In the genomic region with DNA sequence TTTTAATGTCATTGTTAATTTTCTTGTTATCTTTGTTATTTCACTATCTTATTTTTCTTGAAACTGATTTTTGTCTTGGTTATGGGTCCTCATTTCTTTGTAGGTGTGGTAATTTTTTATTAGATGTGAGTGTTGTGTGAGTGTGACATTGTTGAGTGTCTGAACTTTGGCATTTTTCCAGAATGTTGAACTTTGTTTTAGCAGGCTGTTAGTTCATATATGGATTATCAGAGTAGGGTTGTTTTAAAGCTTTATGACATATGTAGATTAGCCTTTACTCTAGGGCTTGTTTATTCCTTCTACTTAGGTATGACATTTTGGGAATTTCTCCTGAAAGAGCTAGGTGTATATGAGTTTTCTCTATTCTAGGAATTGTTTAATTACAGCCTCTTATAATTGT, we compare ENCODE assay signal across 18 cellular contexts.
DNase-seq lines count a peak whose midpoint lies in the region; FAIRE-seq and TF ChIP-seq lines count a peak whose summit lies in the region.
"Had no signal": no experiment of that assay in that cellular context is flagged by ENCODE, and none has a peak within 500 bp of the region (broad histone marks: within the 10 kb centered on the region; RNA-seq: fewer than 3 reads in every experiment).

No MANE protein-coding gene starts in this region.

- peaks cover 3% of the 10 kb centered on the region for H3K4me1 ChIP-seq in cardiac muscle cell (ENCODE audit: low read depth)
- H3K4me1 ChIP-seq: A549 had no signal

- in situ Hi-C loops in GM13976 (cut with MboI; ENCODE audit: low sequenced_read_pairs, unreplicated experiment) = no loop called here

- H3K4me3 Mint-ChIP-seq in nephron progenitor cell = no peak overlapping the region
- H3K4me3 Mint-ChIP-seq: CD4-positive, alpha-beta T cell; GM23338 had no signal

- no peak overlapping the region for H3K27ac Mint-ChIP-seq in nephron progenitor cell
- H3K27ac Mint-ChIP-seq: CD4-positive, alpha-beta T cell; GM23338 had no signal

- H3K4me3 ChIP-seq in cardiac muscle cell = no peak overlapping the region
- H3K4me3 ChIP-seq: A549, GM23338 had no signal

- no peaks in the 10 kb centered on the region for H3K4me1 Mint-ChIP-seq in nephron progenitor cell
- H3K4me1 Mint-ChIP-seq: GM23338 had no signal

- no peaks in the 10 kb centered on the region for H3K27me3 ChIP-seq in cardiac muscle cell

- peak overlapping the region; percentile 10 for H3K27ac ChIP-seq in cardiac muscle cell
- H3K27ac ChIP-seq: A549 had no signal

- peaks cover 50% of the 10 kb centered on the region for H3K9me3 Mint-ChIP-seq in nephron progenitor cell
- H3K9me3 Mint-ChIP-seq: GM23338 had no signal

- intact Hi-C loops in cardiac septum (cut with DNase I) = no loop called here

- no peaks in the 10 kb centered on the region for H3K27me3 Mint-ChIP-seq in nephron progenitor cell (ENCODE audit: low read depth, poor library complexity)
- H3K27me3 Mint-ChIP-seq: CD4-positive, alpha-beta T cell had no signal

- peaks cover 21% of the 10 kb centered on the region for H3K36me3 ChIP-seq in cardiac muscle cell

- TF ChIP-seq CTCF in cardiac muscle cell (IDR thresholded peaks at IDR 0.05; ENCODE audit: low read depth, low read length) (no peak), nephron progenitor cell (IDR thresholded peaks at IDR 0.05) (no peak), GM13976 (IDR thresholded peaks at IDR 0.05; ENCODE audit: borderline replicate concordance, control extremely low read depth, extremely low read depth, insufficient read depth, missing control alignments) (no peak)

- H3K36me3 Mint-ChIP-seq in nephron progenitor cell (ENCODE audit: low read depth) = peaks cover 95% of the 10 kb centered on the region

- no peaks in the 10 kb centered on the region for H3K9me3 ChIP-seq in cardiac muscle cell (ENCODE audit: low read depth)

- FAIRE-seq in colon (lab: Jason Lieb, UNC) = peak; percentile 84

- DNase-seq in cardiac muscle cell (ENCODE audit: low read depth in 1 of 2, low spot score in 1 of 2) = peak; percentile 2 to 4
- no peak for DNase-seq in cardiac septum (ENCODE audit: low spot score)
- DNase-seq in NCI-H1105 treated with DMSO at 0.1 percent for 48 hours (lab: John Stamatoyannopoulos, UW) = peak; percentile 24
- DNase-seq in nephron progenitor cell = no peak
- no peak for DNase-seq in GM13976 (ENCODE audit: low spot score)
- DNase-seq in NK-92 (lab: John Stamatoyannopoulos, UW; ENCODE audit: unreplicated experiment) = no peak
- DNase-seq: CD4-positive, alpha-beta T cell; GF-D8; HCEC 1CT; NCI-H146; NCI-H2029 treated with DMSO at 0.1 percent for 48 hours; NCI-H510A; NCI-H774; OCI-M1; RPMI8226 had no signal

Comparison
In these comparisons a context has a peak if more than half of its experiments do, and no peak if none do; other contexts are left out.
1. DNase-seq: peak in cardiac muscle cell (2 of 2) and NCI-H1105 treated with DMSO at 0.1 percent for 48 hours (single experiment); none in cardiac septum (single experiment), nephron progenitor cell (single experiment), GM13976 (single experiment) and NK-92 (single experiment).